Comparison of ENCODE assay signal across 14 cellular contexts in genomic region chr1:226956942-226957713, GRCh38.
"Had no signal": no experiment of that assay in that cellular context is flagged by ENCODE, and none has a peak within 500 bp of the region (broad histone marks: within the 10 kb centered on the region; RNA-seq: fewer than 3 reads in every experiment).

No MANE protein-coding gene starts in this region.

- DNase-seq: activated B cell treated with CpG ODN at 0.5 μM for 24 hours; activated CD4-positive, alpha-beta T cell treated with anti-CD3 and anti-CD28 coated beads, Interleukin-2, amount 50 U/mL, for 4 hours; activated naive CD4-positive, alpha-beta T cell; activated T-cell treated with anti-CD3 and anti-CD28 coated beads, Interleukin-2, amount 50 U/mL, for 4 hours; colonic mucosa; effector CD4-positive, alpha-beta T cell; mesenchymal stem cell; SHP77 treated with DMSO at 0.1 percent for 48 hours; stimulated activated CD4-positive, alpha-beta T cell treated with anti-CD3 and anti-CD28 coated beads, Interleukin-4, amount 100 ng/mL, for 4 hours; T-helper 2 cell had no signal

- H3K36me3 ChIP-seq: colonic mucosa had no signal

- H3K27me3 Mint-ChIP-seq: activated B cell treated with CpG ODN at 0.5 μM for 24 hours had no signal

- H3K9me3 ChIP-seq: ascending aorta, colonic mucosa, tibial nerve had no signal

- H3K9me3 Mint-ChIP-seq: activated B cell treated with CpG ODN at 0.5 μM for 24 hours; activated T-cell treated with anti-CD3 and anti-CD28 coated beads, Interleukin-2, amount 50 U/mL, for 4 hours had no signal

- H3K27me3 ChIP-seq: ascending aorta, colonic mucosa, tibial nerve had no signal

- H3K27ac ChIP-seq: ascending aorta, colonic mucosa, epithelial cell of prostate, skin epidermis, tibial nerve had no signal

- H3K4me3 ChIP-seq: ascending aorta, colonic mucosa, skin epidermis, tibial nerve had no signal

- H3K4me1 ChIP-seq: ascending aorta, colonic mucosa, tibial nerve had no signal

- H3K4me3 Mint-ChIP-seq: activated B cell treated with CpG ODN at 0.5 μM for 24 hours; activated T-cell treated with anti-CD3 and anti-CD28 coated beads, Interleukin-2, amount 50 U/mL, for 4 hours had no signal

- H3K27ac Mint-ChIP-seq: activated B cell treated with CpG ODN at 0.5 μM for 24 hours had no signal

- ATAC-seq: activated T-cell treated with anti-CD3 and anti-CD28 coated beads, Interleukin-2, amount 50 U/mL, for 4 hours had no signal
